In genomic region chr7:85705076-85705475, GRCh38 we compare ENCODE assay signal across 22 cellular contexts.
"Had no signal": no experiment of that assay in that cellular context is flagged by ENCODE, and none has a peak within 500 bp of the region (broad histone marks: within the 10 kb centered on the region; RNA-seq: fewer than 3 reads in every experiment).

No MANE protein-coding gene starts in this region.

- H3K4me3 ChIP-seq: heart right ventricle, lower lobe of right lung, prostate gland, sigmoid colon, stomach, thyroid gland, vagina had no signal

- H3K9me3 ChIP-seq: heart right ventricle, lower lobe of right lung, prostate gland, sigmoid colon, stomach, thyroid gland, vagina had no signal

- H3K4me1 ChIP-seq: foreskin keratinocyte, heart right ventricle, lower lobe of right lung, prostate gland, sigmoid colon, thyroid gland, vagina had no signal

- H3K27ac ChIP-seq: foreskin keratinocyte, heart right ventricle, lower lobe of right lung, prostate gland, sigmoid colon, stomach, thyroid gland, vagina had no signal

- H3K36me3 ChIP-seq: heart right ventricle, lower lobe of right lung, prostate gland, sigmoid colon, stomach, thyroid gland, vagina had no signal

- DNase-seq: cortex of kidney; foreskin keratinocyte; glutamatergic neuron; heart right ventricle; hippocampal formation; immature natural killer cell; islet precursor cell; left ventricle myocardium superior; lower lobe of right lung; naive thymus-derived CD8-positive, alpha-beta T cell; nephron progenitor cell; nucleus accumbens; right cardiac atrium; sigmoid colon; stimulated activated CD4-positive, alpha-beta T cell treated with anti-CD3 and anti-CD28 coated beads, Interleukin-2, amount 100 ng/mL, for 24 hours; stimulated activated CD4-positive, alpha-beta T cell treated with anti-CD3 and anti-CD28 coated beads, Interleukin-4, amount 100 ng/mL, for 24 hours; stimulated activated naive CD4-positive, alpha-beta T cell treated with Interleukin-2 at 50 U/mL for 16 hours; stomach; thyroid gland; trophoblast cell had no signal
